In the genomic region with DNA sequence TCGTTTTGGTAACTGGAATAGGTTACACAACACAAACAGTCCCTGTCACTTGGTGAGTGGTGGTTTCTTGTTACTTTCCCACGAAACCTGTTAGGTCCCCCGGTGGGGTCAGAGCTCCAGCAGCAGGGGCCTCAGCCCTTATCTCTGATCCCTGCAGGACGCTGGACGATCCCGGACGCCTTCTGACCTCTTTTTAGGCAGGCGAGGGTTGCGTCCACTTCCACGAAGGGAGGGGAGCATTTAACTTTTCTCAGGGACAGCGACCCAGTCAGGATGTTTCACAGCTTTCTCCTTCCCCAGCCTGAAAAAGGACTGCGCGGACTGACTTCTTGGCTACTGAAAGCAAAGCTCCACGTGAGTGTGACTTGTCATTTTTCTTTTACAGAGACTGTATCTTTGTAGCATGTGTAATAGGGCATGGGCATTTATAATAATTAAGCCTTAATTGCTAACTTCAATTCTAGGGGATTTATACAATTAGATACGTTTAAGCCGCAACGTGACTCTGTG, we compare ENCODE assay signal across 8 cellular contexts. TPM values are rescaled to one million over a fixed set of nuclear protein-coding genes. Genes with fewer than 3 reads are reported as not detected.
DNase-seq lines count a peak whose midpoint lies in the region; ATAC-seq, FAIRE-seq and TF ChIP-seq lines count a peak whose summit lies in the region.

No MANE protein-coding gene starts in this region.

- peak overlapping the region; percentile 92 for H3K4me3 ChIP-seq in left ventricle myocardium inferior
- H3K4me3 ChIP-seq in psoas muscle, result peak overlapping the region; percentile 90

- peaks cover 34% of the 10 kb centered on the region for H3K36me3 Mint-ChIP-seq in activated CD8-positive, alpha-beta T cell treated with anti-CD3 and anti-CD28 coated beads, Interleukin-2, amount 10 ng/mL, durations not matched to agents 7 days and 5 days (ENCODE audit: low read depth)

- H3K27me3 Mint-ChIP-seq in activated CD8-positive, alpha-beta T cell treated with anti-CD3 and anti-CD28 coated beads, Interleukin-2, amount 10 ng/mL, durations not matched to agents 7 days and 5 days (ENCODE audit: low read depth), result no peaks in the 10 kb centered on the region

- CTCF ChIA-PET in activated CD8-positive, alpha-beta T cell treated with anti-CD3 and anti-CD28 coated beads, Interleukin-2, amount 10 ng/mL, durations not matched to agents 7 days and 5 days (lab: Charles Lee), result interaction anchor here (0.9 to 1.0 kb wide), 2 partner anchors 11 to 47 kb away, joined by 3 read pairs; no protein-coding TSS in a partner anchor

- H3K27ac ChIP-seq in left ventricle myocardium inferior (replicated peaks) (peak overlapping the region; percentile 89), psoas muscle (peak overlapping the region; percentile 80)

- H3K36me3 ChIP-seq in left ventricle myocardium inferior (peaks cover 30% of the 10 kb centered on the region), psoas muscle (ENCODE audit: insufficient read depth in 1 of 2, low read depth in 1 of 2) (peaks cover 4 to 31% of the 10 kb centered on the region in 2 donors)

- ATAC-seq in HG02588 (IDR thresholded peaks at IDR 0.05; ENCODE audit: unreplicated experiment) (peak; percentile 11), psoas muscle (peak in 3 of 4 donors; percentile 30 to 45 (median 43)), GM21447 (IDR thresholded peaks at IDR 0.05; ENCODE audit: unreplicated experiment) (no peak)
- ATAC-seq in activated CD8-positive, alpha-beta T cell treated with anti-CD3 and anti-CD28 coated beads, Interleukin-2, amount 10 ng/mL, durations not matched to agents 7 days and 5 days, result no peak

- WGBS in psoas muscle, 3 donors, result 7 to 9% (median 7%) methylated on average over 17 of the region's 17 CpGs

- H3K27me3 ChIP-seq in left ventricle myocardium inferior (ENCODE audit: low read depth), result no peaks in the 10 kb centered on the region
- no peaks in the 10 kb centered on the region for H3K27me3 ChIP-seq in psoas muscle (ENCODE audit: insufficient read depth in 3 of 3, low read length in 2 of 3)

- H3K27ac Mint-ChIP-seq in activated CD8-positive, alpha-beta T cell treated with anti-CD3 and anti-CD28 coated beads, Interleukin-2, amount 10 ng/mL, durations not matched to agents 7 days and 5 days, result peak overlapping the region; percentile 91

- peaks cover 17% of the 10 kb centered on the region for H3K4me1 Mint-ChIP-seq in activated CD8-positive, alpha-beta T cell treated with anti-CD3 and anti-CD28 coated beads, Interleukin-2, amount 10 ng/mL, durations not matched to agents 7 days and 5 days (ENCODE audit: low read depth)

- DNase-seq in CD1c-positive myeloid dendritic cell (ENCODE audit: extremely low spot score) (peak; percentile 2), left ventricle myocardium inferior (no peak), psoas muscle (peak in 1 of 2 donors; percentile 14), epidermal melanocyte (ENCODE audit: insufficient read length, low spot score) (no peak), RCC 7860 (ENCODE audit: low spot score) (no peak)
- DNase-seq in activated CD8-positive, alpha-beta T cell treated with anti-CD3 and anti-CD28 coated beads, Interleukin-2, amount 10 ng/mL, durations not matched to agents 7 days and 5 days, result peak; percentile 25

- H3K4me3 Mint-ChIP-seq in activated CD8-positive, alpha-beta T cell treated with anti-CD3 and anti-CD28 coated beads, Interleukin-2, amount 10 ng/mL, durations not matched to agents 7 days and 5 days, result peak overlapping the region; percentile 94

- FAIRE-seq in RCC 7860 (lab: Jason Lieb, UNC), result no peak

- intact Hi-C loops in left ventricle myocardium inferior (cut with micrococcal nuclease), result no loop called here
- intact Hi-C loops in psoas muscle (cut with DNase I), result no loop called here

- TF ChIP-seq CTCF in left ventricle myocardium inferior (IDR thresholded peaks at IDR 0.05; ENCODE audit: borderline replicate concordance) (no peak), psoas muscle (IDR thresholded peaks at IDR 0.05) (no peak)

- H3K9me3 ChIP-seq in left ventricle myocardium inferior (replicated peaks), result no peaks in the 10 kb centered on the region
- H3K9me3 ChIP-seq in psoas muscle, result peaks cover 11% of the 10 kb centered on the region

- POLR2A ChIA-PET in activated CD8-positive, alpha-beta T cell treated with anti-CD3 and anti-CD28 coated beads, Interleukin-2, amount 10 ng/mL, durations not matched to agents 7 days and 5 days (lab: Charles Lee), result interaction anchor here (0.5 to 1.8 kb wide), 5 partner anchors 14 to 163 kb away, joined by 3 to 9 read pairs (median 3); partner anchors contain the start of gene ZNF235

- H3K4me1 ChIP-seq in left ventricle myocardium inferior (peaks cover 27% of the 10 kb centered on the region), psoas muscle (peaks cover 9% of the 10 kb centered on the region)

- H3K9me3 Mint-ChIP-seq in activated CD8-positive, alpha-beta T cell treated with anti-CD3 and anti-CD28 coated beads, Interleukin-2, amount 10 ng/mL, durations not matched to agents 7 days and 5 days (ENCODE audit: insufficient read depth), result peaks cover 21% of the 10 kb centered on the region

RNA-seq across cellular contexts. Expression of gene ZNF234, which starts 0.7 kb away (rescaled TPM):
- 10 to 100 TPM in 1 of 2 experiments, 1 to 10 TPM in 1; 9.6 to 10.1 TPM for total RNA-seq in activated CD8-positive, alpha-beta T cell treated with anti-CD3 and anti-CD28 coated beads, Interleukin-2, amount 10 ng/mL, durations not matched to agents 7 days and 5 days
- total RNA-seq in left ventricle myocardium inferior, result 8.7 TPM
- total RNA-seq in psoas muscle, result 1 to 10 TPM; 4.0 to 6.4 (median 4.1) TPM
- polyA plus RNA-seq in psoas muscle, result 1 to 10 TPM; 1.1 to 6.5 (median 1.6) TPM

RNA-seq across cellular contexts. Expression of gene ZNF226, which starts 22.8 kb away (rescaled TPM):
- 10 to 100 TPM; 12.9 to 14.7 TPM for total RNA-seq in activated CD8-positive, alpha-beta T cell treated with anti-CD3 and anti-CD28 coated beads, Interleukin-2, amount 10 ng/mL, durations not matched to agents 7 days and 5 days
- total RNA-seq in left ventricle myocardium inferior, result 17.8 TPM
- 1 to 10 TPM; 4.4 to 8.6 (median 7.8) TPM for total RNA-seq in psoas muscle
- 10 to 100 TPM in 1 of 3 donors, 1 to 10 TPM in 2; 2.5 to 12.0 (median 4.2) TPM for polyA plus RNA-seq in psoas muscle

RNA-seq across cellular contexts. Expression of gene ZNF225, which starts 28.9 kb away (rescaled TPM):
- 1 to 10 TPM; 4.1 to 4.5 TPM for total RNA-seq in activated CD8-positive, alpha-beta T cell treated with anti-CD3 and anti-CD28 coated beads, Interleukin-2, amount 10 ng/mL, durations not matched to agents 7 days and 5 days
- total RNA-seq in left ventricle myocardium inferior, result 2.6 TPM
- 1 to 10 TPM in 3 of 4 donors, under 1 TPM in 1; 0.61 to 2.9 (median 1.4) TPM for total RNA-seq in psoas muscle
- 1 to 10 TPM in 1 of 3 donors, under 1 TPM in 2; 0.46 to 1.4 (median 0.66) TPM for polyA plus RNA-seq in psoas muscle

RNA-seq across cellular contexts. Expression of gene ZNF224, which starts 47.9 kb away (rescaled TPM):
- total RNA-seq in activated CD8-positive, alpha-beta T cell treated with anti-CD3 and anti-CD28 coated beads, Interleukin-2, amount 10 ng/mL, durations not matched to agents 7 days and 5 days, result 10 to 100 TPM; 26.3 to 27.7 TPM
- total RNA-seq in left ventricle myocardium inferior, result 13.6 TPM
- total RNA-seq in psoas muscle, result 10 to 100 TPM in 1 of 4 donors, 1 to 10 TPM in 3; 3.6 to 10.2 (median 6.4) TPM
- 1 to 10 TPM; 3.2 to 6.8 (median 3.3) TPM for polyA plus RNA-seq in psoas muscle

Comparison
In these comparisons a context has a peak if more than half of its experiments do, and no peak if none do; other contexts are left out.
1. DNase-seq: peak in CD1c-positive myeloid dendritic cell (single experiment) and activated CD8-positive, alpha-beta T cell treated with anti-CD3 and anti-CD28 coated beads, Interleukin-2, amount 10 ng/mL, durations not matched to agents 7 days and 5 days (single experiment); none in left ventricle myocardium inferior (single experiment), epidermal melanocyte (single experiment) and RCC 7860 (single experiment).
2. ATAC-seq: peak in HG02588 (single experiment) and psoas muscle (3 of 4); none in activated CD8-positive, alpha-beta T cell treated with anti-CD3 and anti-CD28 coated beads, Interleukin-2, amount 10 ng/mL, durations not matched to agents 7 days and 5 days (single experiment) and GM21447 (single experiment).